Comparison of ENCODE assay signal across 6 cellular contexts in the genomic region with DNA sequence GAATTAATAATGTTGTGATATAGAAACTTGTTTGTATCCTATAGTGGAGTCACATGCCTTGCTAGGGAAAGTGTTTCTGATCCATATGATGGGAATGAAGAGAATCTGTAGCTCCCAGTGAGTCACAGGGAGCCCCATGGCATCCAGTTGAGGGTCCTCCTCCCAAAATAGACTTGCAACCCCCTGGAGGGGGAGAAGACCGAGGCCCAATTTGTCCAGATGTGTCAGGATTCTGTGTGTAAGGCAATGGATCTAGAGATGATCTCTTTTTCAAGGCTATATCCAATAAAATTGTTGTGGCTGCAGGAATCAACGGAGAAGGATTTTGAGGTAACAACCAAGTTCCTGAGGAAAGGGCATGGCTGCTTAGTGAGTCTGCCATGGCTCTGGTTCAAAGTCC.
"Had no signal": no experiment of that assay in that cellular context is flagged by ENCODE, and none has a peak within 500 bp of the region (broad histone marks: within the 10 kb centered on the region; RNA-seq: fewer than 3 reads in every experiment).

No MANE protein-coding gene starts in this region.

- H3K4me3 ChIP-seq: GM23248, HAP-1 had no signal

- H3K27ac Mint-ChIP-seq: HFFc6 had no signal

- H3K9me3 ChIP-seq: HAP-1 had no signal

- H3K4me3 Mint-ChIP-seq: HFFc6 had no signal

- H3K9ac ChIP-seq: GM23248 had no signal

- H3K27ac ChIP-seq: GM23248 had no signal

- DNase-seq: GM23248, GOT3, H7, HFFc6, IMR-90 had no signal

- H3K36me3 ChIP-seq: HAP-1 had no signal

- H3K4me1 ChIP-seq: HAP-1 had no signal

- H2AFZ ChIP-seq: GM23248 had no signal
